ENCODE assay signal across 10 cellular contexts in genomic region chr19:55644191-55644833, GRCh38. TPM values are rescaled to one million over a fixed set of nuclear protein-coding genes. Genes with fewer than 3 reads are reported as not detected.
DNase-seq lines count a peak whose midpoint lies in the region; ATAC-seq, FAIRE-seq and TF ChIP-seq lines count a peak whose summit lies in the region.
"Had no signal": no experiment of that assay in that cellular context is flagged by ENCODE, and none has a peak within 500 bp of the region (broad histone marks: within the 10 kb centered on the region; RNA-seq: fewer than 3 reads in every experiment).

No MANE protein-coding gene starts in this region.

- peaks cover 24% of the 10 kb centered on the region for H3K4me1 Mint-ChIP-seq in WTC11

- TF ChIP-seq CTCF in WTC11 (IDR thresholded peaks at IDR 0.05) (no peak), heart right ventricle (IDR thresholded peaks at IDR 0.05) (no peak)

- ATAC-seq in WTC11 (no peak), heart right ventricle (no peak), HG03135 (IDR thresholded peaks at IDR 0.05; ENCODE audit: unreplicated experiment) (no peak)

- in situ Hi-C loops in GM23248 (cut with MboI) = loop anchor here (25.0 kb wide), 1 partner anchor 507 kb away; the partner anchor contains the start of gene TNNT1

- H3K36me3 ChIP-seq in GM23248 (ENCODE audit: low read depth) (peaks cover 10% of the 10 kb centered on the region; the same call in 1 of the 2 replicates), heart right ventricle (peaks cover 0 to 15% (median 8%) of the 10 kb centered on the region in 9 donors)

- H3K27me3 ChIP-seq in GM23248 (replicated peaks; ENCODE audit: insufficient read depth) (no peaks in the 10 kb centered on the region), heart right ventricle (no peaks in the 10 kb centered on the region)

- H3K9me2 ChIP-seq in GM23248 (ENCODE audit: insufficient read depth) = no peaks in the 10 kb centered on the region

- peaks cover 52% of the 10 kb centered on the region for H3K79me2 ChIP-seq in GM23248 (ENCODE audit: insufficient read depth)

- peak overlapping the region; percentile 87 for H3K4me3 ChIP-seq in GM23248
- peak overlapping the region; percentile 74 to 95 (median 84) for H3K4me3 ChIP-seq in heart right ventricle
- peak overlapping the region; percentile 92 for H3K4me3 ChIP-seq in skeletal muscle cell (ENCODE audit: low read depth, low read length)

- H3K4me1 ChIP-seq in GM23248 (ENCODE audit: insufficient read depth) (peaks cover 22% of the 10 kb centered on the region), heart right ventricle (peaks cover 26 to 75% (median 60%) of the 10 kb centered on the region in 9 donors)

- H3K9me3 ChIP-seq in GM23248 (ENCODE audit: low read depth) (no peaks in the 10 kb centered on the region), heart right ventricle (no peaks in the 10 kb centered on the region)

- peaks cover 13% of the 10 kb centered on the region for H3K36me3 Mint-ChIP-seq in WTC11

- no peak for FAIRE-seq in RCC 7860 (lab: Jason Lieb, UNC)

- peak overlapping the region; percentile 89 for H3K4me3 Mint-ChIP-seq in WTC11

- no peak for DNase-seq in GM23248
- no peak for DNase-seq in WTC11 (ENCODE audit: low spot score)
- DNase-seq in heart right ventricle = peak in 1 of 2 donors; percentile 7
- DNase-seq in skeletal muscle cell (ENCODE audit: low read depth) = no peak
- no peak for DNase-seq in activated gamma-delta T cell (lab: John Stamatoyannopoulos, UW)
- no peak for DNase-seq in RCC 7860 (ENCODE audit: low spot score)
- DNase-seq in erythroblast (lab: John Stamatoyannopoulos, UW) = no peak
- DNase-seq: activated CD4-positive, alpha-beta T cell treated with anti-CD3 and anti-CD28 coated beads, Interleukin-2, amount 50 U/mL, for 4 hours; stimulated activated CD4-positive, alpha-beta T cell treated with anti-CD3 and anti-CD28 coated beads, Interleukin-4, amount 100 ng/mL, for 1 hour had no signal

- H3K4me2 ChIP-seq in GM23248 (ENCODE audit: unreplicated experiment) = peak overlapping the region; percentile 71

- no peaks in the 10 kb centered on the region for H4K20me1 ChIP-seq in GM23248 (ENCODE audit: insufficient read depth)

- TF ChIP-seq POLR2A in erythroblast (IDR thresholded peaks at IDR 0.05; ENCODE audit: low read length) = no peak

- CTCF ChIA-PET in WTC11 (lab: Charles Lee) = interaction anchor here (1.4 to 2.6 kb wide), 2 partner anchors 10 to 12 kb away, joined by 3 to 11 read pairs; partner anchors contain the start of gene U2AF2

- H3F3A ChIP-seq in GM23248 (ENCODE audit: insufficient read depth) = peaks cover 24% of the 10 kb centered on the region

- POLR2A ChIA-PET in WTC11 (lab: Charles Lee) = no interaction called here

- H3K27ac Mint-ChIP-seq in WTC11 = peak overlapping the region; percentile 74; the same call in 1 of the 2 replicates

- WGBS in GM23248 (ENCODE audit: low coverage in 1 of 2, low lambda C conversion rate in 2 of 2, missing lambda C conversion rate in 2 of 2), 2 experiments = 27 to 36% methylated on average over 12 of the region's 12 CpGs
- 47 to 54% methylated on average over 12 of the region's 12 CpGs for WGBS in heart right ventricle, 2 donors

- peak overlapping the region; percentile 80 for H3K27ac ChIP-seq in GM23248
- H3K27ac ChIP-seq in heart right ventricle = peak overlapping the region in 7 of 10 donors; percentile 77 to 95 (median 90)

- H3K9ac ChIP-seq in GM23248 = peak overlapping the region; percentile 87

- peaks cover 9% of the 10 kb centered on the region for H3K27me3 Mint-ChIP-seq in WTC11 (ENCODE audit: low read depth)

- intact Hi-C loops in heart right ventricle (cut with DNase I) = no loop called here

- H3K9me3 Mint-ChIP-seq in WTC11 = no peaks in the 10 kb centered on the region

- H2AFZ ChIP-seq in GM23248 = no peak overlapping the region

TF ChIP-seq in WTC11, 78 proteins besides CTCF, POLR2A, EP300 and RAD21:
- TF ChIP-seq E2F5 (CRISPR knock-in tag; IDR thresholded peaks at IDR 0.05) = no peak
- no peak for TF ChIP-seq ZNF425 (CRISPR knock-in tag; conservative IDR thresholded peaks at IDR 0.05)

RNA-seq across cellular contexts. Expression of gene ZNF581, which starts 0.9 kb away (rescaled TPM):
- 8.5 and 12.1 TPM in 2 replicates for total RNA-seq in GM23248 (2014; rRNA removed; shearing (Covaris generic))
- 17.6 and 20.6 TPM in 2 replicates for polyA plus RNA-seq in GM23248 (2016; fragmentation: Nextera tagmentation; extraction: Ambion mirVana)
- 94.6 to 100 TPM (median 99.5 TPM) in 3 replicates for total RNA-seq in WTC11 (2021)
- 10 to 100 TPM in 1 of 10 donors, 1 to 10 TPM in 9; 4.0 to 15.6 (median 6.5) TPM for total RNA-seq in heart right ventricle
- 10 to 100 TPM in 1 of 2 donors, 1 to 10 TPM in 1; 5.6 to 10.8 TPM for polyA plus RNA-seq in heart right ventricle

RNA-seq across cellular contexts. Expression of gene ZNF580, which starts 3.5 kb away (rescaled TPM):
- 7.0 and 11.7 TPM in 2 replicates for total RNA-seq in GM23248 (2014; rRNA removed; shearing (Covaris generic))
- polyA plus RNA-seq in GM23248 (2016; fragmentation: Nextera tagmentation; extraction: Ambion mirVana) (43.1 and 44.0 TPM in 2 replicates), heart right ventricle (10 to 100 TPM; 16.5 to 29.9 TPM)
- total RNA-seq in WTC11 (2021) (31.3 to 33.5 TPM (median 32.0 TPM) in 3 replicates), heart right ventricle (10 to 100 TPM; 16.6 to 24.9 (median 21.1) TPM)

RNA-seq across cellular contexts. Expression of gene CCDC106, which starts 3.7 kb away (rescaled TPM):
- 11.3 and 12.0 TPM in 2 replicates for total RNA-seq in GM23248 (2014; rRNA removed; shearing (Covaris generic))
- polyA plus RNA-seq in GM23248 (2016; fragmentation: Nextera tagmentation; extraction: Ambion mirVana) (15.2 and 15.3 TPM in 2 replicates), heart right ventricle (10 to 100 TPM; 15.3 to 29.6 TPM)
- total RNA-seq in WTC11 (2021) (21.1 to 24.8 TPM (median 24.8 TPM) in 3 replicates), heart right ventricle (10 to 100 TPM; 12.1 to 20.0 (median 13.3) TPM)

RNA-seq across cellular contexts. Expression of gene U2AF2, which starts 10.5 kb away (rescaled TPM):
- 128 and 150 TPM in 2 replicates for total RNA-seq in GM23248 (2014; rRNA removed; shearing (Covaris generic))
- polyA plus RNA-seq in GM23248 (2016; fragmentation: Nextera tagmentation; extraction: Ambion mirVana) (19.3 and 22.4 TPM in 2 replicates), heart right ventricle (10 to 100 TPM; 75.5 to 90.2 TPM)
- total RNA-seq in WTC11 (2021) (249 to 302 TPM (median 249 TPM) in 3 replicates), heart right ventricle (100 to 1,000 TPM in 1 of 10 donors, 10 to 100 TPM in 9; 64.1 to 100 (median 72.9) TPM)

RNA-seq across cellular contexts. Expression of gene ZNF784, which starts 19.9 kb away (rescaled TPM):
- 3.0 and 4.2 TPM in 2 replicates for total RNA-seq in GM23248 (2014; rRNA removed; shearing (Covaris generic))
- polyA plus RNA-seq in GM23248 (2016; fragmentation: Nextera tagmentation; extraction: Ambion mirVana) (1.2 and 1.3 TPM in 2 replicates), heart right ventricle (1 to 10 TPM; 6.4 to 9.9 TPM)
- total RNA-seq in WTC11 (2021) (9.9 to 12.1 TPM (median 11.4 TPM) in 3 replicates), heart right ventricle (10 to 100 TPM in 8 of 10 donors, 1 to 10 TPM in 2; 8.9 to 16.4 (median 12.2) TPM)
